ENCODE assay signal across 12 cellular contexts in genomic region chr12:92921877-92922276, GRCh38.
DNase-seq lines count a peak whose midpoint lies in the region; ATAC-seq lines count a peak whose summit lies in the region.
"Had no signal": no experiment of that assay in that cellular context is flagged by ENCODE, and none has a peak within 500 bp of the region (broad histone marks: within the 10 kb centered on the region; RNA-seq: fewer than 3 reads in every experiment).

No MANE protein-coding gene starts in this region.

- ATAC-seq in GM21737 (IDR thresholded peaks at IDR 0.05; ENCODE audit: unreplicated experiment) = peak; percentile 73
- ATAC-seq in HG03378 (IDR thresholded peaks at IDR 0.05; ENCODE audit: unreplicated experiment) = peak; percentile 81
- ATAC-seq: Right ventricle myocardium inferior had no signal

- DNase-seq in stimulated activated CD4-positive, alpha-beta T cell treated with anti-CD3 and anti-CD28 coated beads, Interleukin-1b, Interleukin-23, amount 100 ng/mL, for 48 hours = peak; percentile 19
- DNase-seq in stimulated activated CD4-positive, alpha-beta T cell treated with anti-CD3 and anti-CD28 coated beads, Interleukin-4, amount 100 ng/mL, for 1 hour = no peak
- DNase-seq in 8988T = no peak
- DNase-seq in activated gamma-delta T cell treated with Interleukin-2 at 50 U/mL for 16 hours = no peak
- no peak for DNase-seq in NCI-H69 (lab: John Stamatoyannopoulos, UW)
- DNase-seq in NCI-H1417 (lab: John Stamatoyannopoulos, UW) = no peak
- DNase-seq: NCI-H2107; occipital lobe; stimulated activated CD4-positive, alpha-beta T cell treated with anti-CD3 and anti-CD28 coated beads, Interleukin-2, amount 100 ng/mL, for 24 hours had no signal
